1 cellular context compared by ENCODE assay signal in genomic region chr3:132348531-132348930, GRCh38.
TF ChIP-seq lines count a peak whose summit lies in the region.

No MANE protein-coding gene starts in this region.

TF ChIP-seq in H1, 55 proteins besides CTCF, POLR2A, EP300 and RAD21:
- no peak for TF ChIP-seq JUN (IDR thresholded peaks at IDR 0.05; ENCODE audit: low read depth, low read length)
- TF ChIP-seq CBX8 (IDR thresholded peaks at IDR 0.05; ENCODE audit: borderline replicate concordance, low read depth, low read length) = no peak
- no peak for TF ChIP-seq CREB1 (IDR thresholded peaks at IDR 0.05)
- no peak for TF ChIP-seq SUZ12 (IDR thresholded peaks at IDR 0.05; ENCODE audit: low read length)
- TF ChIP-seq POLR2AphosphoS5 (IDR thresholded peaks at IDR 0.05; ENCODE audit: low read depth, low read length) = no peak
- TF ChIP-seq TBP (IDR thresholded peaks at IDR 0.05; ENCODE audit: low read depth, low read length) = no peak
- TF ChIP-seq CBX5 (IDR thresholded peaks at IDR 0.05; ENCODE audit: low read depth, low read length) = no peak
- TF ChIP-seq SP2 (IDR thresholded peaks at IDR 0.05; ENCODE audit: low read length) = no peak
- no peak for TF ChIP-seq KDM4A (IDR thresholded peaks at IDR 0.05; ENCODE audit: low read depth, low read length, severe bottlenecking)
- no peak for TF ChIP-seq BRCA1 (IDR thresholded peaks at IDR 0.05; ENCODE audit: low read depth, low read length)
- TF ChIP-seq SRF (IDR thresholded peaks at IDR 0.05; ENCODE audit: low read depth, low read length) = no peak
- no peak for TF ChIP-seq SIRT6 (IDR thresholded peaks at IDR 0.05; ENCODE audit: low read length)
- TF ChIP-seq BCL11A (IDR thresholded peaks at IDR 0.05; ENCODE audit: low read depth in 2 of 2, low read length in 2 of 2) = no peak
- no peak for TF ChIP-seq CHD7 (IDR thresholded peaks at IDR 0.05; ENCODE audit: insufficient replicate concordance, low read length)
- no peak for TF ChIP-seq CHD1 (IDR thresholded peaks at IDR 0.05; ENCODE audit: low read depth, low read length)
- TF ChIP-seq E2F6 (IDR thresholded peaks at IDR 0.05) = no peak
- no peak for TF ChIP-seq GTF2F1 (IDR thresholded peaks at IDR 0.05; ENCODE audit: borderline replicate concordance, low read depth, low read length)
